Comparison of ENCODE assay signal across 9 cellular contexts in genomic region chr20:37804584-37805566, GRCh38.
A peak's percentile ranks its signal among the peaks of the same experiment; 100 is the strongest.
DNase-seq lines count a peak whose midpoint lies in the region; ATAC-seq and TF ChIP-seq lines count a peak whose summit lies in the region.
"Had no signal": no experiment of that assay in that cellular context is flagged by ENCODE, and none has a peak within 500 bp of the region (broad histone marks: within the 10 kb centered on the region; RNA-seq: fewer than 3 reads in every experiment).

No MANE protein-coding gene starts in this region.

- intact Hi-C loops in left ventricle myocardium inferior (cut with micrococcal nuclease): no loop called here

- peak; percentile 71 for ATAC-seq in HG03342 (IDR thresholded peaks at IDR 0.05; ENCODE audit: unreplicated experiment)

- H3K36me3 ChIP-seq in left ventricle myocardium inferior: peaks cover 30% of the 10 kb centered on the region

- no peak overlapping the region for H3K4me3 ChIP-seq in left ventricle myocardium inferior
- H3K4me3 ChIP-seq: heart left ventricle had no signal

- H3K9me3 ChIP-seq in left ventricle myocardium inferior (replicated peaks): no peaks in the 10 kb centered on the region
- H3K9me3 ChIP-seq: heart left ventricle had no signal

- no peak overlapping the region for H3K27ac ChIP-seq in left ventricle myocardium inferior (replicated peaks)
- H3K27ac ChIP-seq: heart left ventricle had no signal

- TF ChIP-seq CTCF in left ventricle myocardium inferior (IDR thresholded peaks at IDR 0.05; ENCODE audit: borderline replicate concordance): no peak

- peak; percentile 66 to 75 for DNase-seq in AML-193 (lab: John Stamatoyannopoulos, UW)
- peak; percentile 15 for DNase-seq in GM19240 (ENCODE audit: insufficient read length, low spot score)
- peak; percentile 41 for DNase-seq in astrocyte of the hippocampus (ENCODE audit: low read depth, low spot score)
- no peak for DNase-seq in activated gamma-delta T cell treated with Interleukin-2 at 50 U/mL for 16 hours
- DNase-seq in left ventricle myocardium inferior: no peak
- DNase-seq in DMS79 (lab: John Stamatoyannopoulos, UW): no peak
- DNase-seq in AG08395 (ENCODE audit: low spot score): no peak
- DNase-seq: heart left ventricle had no signal

- H3K4me1 ChIP-seq in left ventricle myocardium inferior: peaks cover 29% of the 10 kb centered on the region

- no peaks in the 10 kb centered on the region for H3K27me3 ChIP-seq in left ventricle myocardium inferior (ENCODE audit: low read depth)
- H3K27me3 ChIP-seq: heart left ventricle had no signal

Comparison
In these comparisons a context has a peak if more than half of its experiments do, and no peak if none do; other contexts are left out.
1. DNase-seq: peak in AML-193 (2 of 2), GM19240 (single experiment) and astrocyte of the hippocampus (single experiment); none in activated gamma-delta T cell treated with Interleukin-2 at 50 U/mL for 16 hours (single experiment), left ventricle myocardium inferior (single experiment), DMS79 (single experiment) and AG08395 (single experiment).